ENCODE assay signal across 11 cellular contexts in the genomic region with DNA sequence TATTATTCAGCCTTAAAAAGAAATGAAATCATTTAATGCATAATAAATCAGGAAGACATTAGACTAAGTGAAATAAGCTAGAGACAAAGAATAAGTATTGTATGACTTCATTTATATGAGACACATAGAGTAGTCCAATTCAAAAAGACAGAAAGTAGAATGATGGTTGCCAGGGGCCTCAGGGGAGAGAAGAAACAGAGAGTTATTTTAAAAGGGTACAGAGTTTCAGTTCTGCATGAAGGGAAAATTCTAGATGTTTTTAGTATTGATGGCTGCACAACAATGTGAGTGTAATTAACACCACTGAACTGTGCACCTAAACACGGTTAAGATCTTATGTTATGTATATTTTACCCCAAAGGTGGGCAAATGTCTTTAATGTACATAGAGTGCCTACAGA.
"Had no signal": no experiment of that assay in that cellular context is flagged by ENCODE, and none has a peak within 500 bp of the region (broad histone marks: within the 10 kb centered on the region; RNA-seq: fewer than 3 reads in every experiment).

No MANE protein-coding gene starts in this region.

- H3K4me1 ChIP-seq: HAP-1 had no signal

- H3K9ac ChIP-seq: GM23248 had no signal

- H2AFZ ChIP-seq: GM23248, GM23338 had no signal

- ATAC-seq: GM23338, HCT116 had no signal

- H3K4me2 ChIP-seq: GM23338 had no signal

- DNase-seq: GM23248, GOT3, H7, H9, HCEC 1CT, HFFc6 had no signal

- H3K4me3 ChIP-seq: GM23248, GM23338, HAP-1 had no signal

- H3K36me3 ChIP-seq: HAP-1 had no signal

- FAIRE-seq: H1, H54 had no signal

- H3K27ac ChIP-seq: GM23248 had no signal

- H3K9me3 ChIP-seq: HAP-1 had no signal
